1 cellular context compared by ENCODE assay signal in genomic region chrX:150872773-150873336, GRCh38.
TF ChIP-seq lines count a peak whose summit lies in the region.

No MANE protein-coding gene starts in this region.

TF ChIP-seq in GM23338, 12 proteins besides CTCF, POLR2A, EP300 and RAD21 (continued from another document):
- no peak for TF ChIP-seq ZNF462 (CRISPR knock-in tag; IDR thresholded peaks at IDR 0.05)
- TF ChIP-seq ZNF114 (CRISPR knock-in tag; IDR thresholded peaks at IDR 0.05) = no peak
- no peak for TF ChIP-seq REST (IDR thresholded peaks at IDR 0.05; ENCODE audit: unreplicated experiment)
- TF ChIP-seq CREB1 (CRISPR knock-in tag; IDR thresholded peaks at IDR 0.05; ENCODE audit: low read depth) = no peak
- no peak for TF ChIP-seq ETS1 (IDR thresholded peaks at IDR 0.05)
